Comparison of ENCODE assay signal across 27 cellular contexts in the genomic region with DNA sequence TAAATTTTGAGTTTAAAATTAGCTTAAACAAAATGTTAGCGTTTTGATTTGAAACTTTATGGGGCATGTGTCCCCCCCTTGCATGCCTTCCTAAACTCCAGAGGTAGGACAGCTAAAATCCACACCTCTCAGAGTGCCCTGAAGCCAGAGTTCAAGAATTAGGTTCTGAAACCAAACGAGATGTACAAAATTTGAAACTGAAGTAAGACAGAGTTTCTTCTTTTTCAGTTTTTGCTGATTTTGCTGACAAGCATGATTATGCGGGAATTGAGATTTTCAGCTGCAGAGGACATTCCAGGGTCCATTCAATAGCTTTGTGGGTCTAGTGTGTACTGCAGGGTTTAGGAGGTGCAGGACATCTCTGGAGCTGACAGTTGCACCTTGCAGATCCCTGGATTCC. TPM values are rescaled to one million over a fixed set of nuclear protein-coding genes. Genes with fewer than 3 reads are reported as not detected.
"Had no signal": no experiment of that assay in that cellular context is flagged by ENCODE, and none has a peak within 500 bp of the region (broad histone marks: within the 10 kb centered on the region; RNA-seq: fewer than 3 reads in every experiment).

No MANE protein-coding gene starts in this region.

- H3K27ac Mint-ChIP-seq: activated B cell treated with CpG ODN at 0.5 μM for 24 hours; activated CD4-positive, alpha-beta T cell treated with anti-CD3 and anti-CD28 coated beads, Interleukin-2, amount 10 ng/mL, durations not matched to agents 24 days and 14 days; activated CD8-positive, alpha-beta memory T cell treated with anti-CD3 and anti-CD28 coated beads, Interleukin-2, amount 10 ng/mL, durations not matched to agents 7 days and 5 days; activated naive CD4-positive, alpha-beta T cell treated with anti-CD3 and anti-CD28 coated beads, Interleukin-2, amount 50 U/mL, for 24 hours; activated T-cell treated with anti-CD3 and anti-CD28 coated beads, Interleukin-2, amount 50 U/mL, for 24 hours; activated T-helper 1 cell treated with anti-CD3 and anti-CD28 coated beads, Interleukin-12 subunit alpha, Interleukin-12 subunit beta, Interleukin-2, Interleukin-4 antibody, amounts not matched to agents 30 ng/mL and 10 ng/mL and 1 ng/mL, durations not matched to agents 14 hours and 24 hours and 36 hours; T-helper 17 cell had no signal

- H3K9me3 ChIP-seq: ascending aorta, body of pancreas, SJCRH30 had no signal

- H3K36me3 Mint-ChIP-seq: activated CD8-positive, alpha-beta memory T cell treated with anti-CD3 and anti-CD28 coated beads, Interleukin-2, amount 10 ng/mL, durations not matched to agents 7 days and 5 days; activated naive CD4-positive, alpha-beta T cell treated with anti-CD3 and anti-CD28 coated beads, Interleukin-2, amount 50 U/mL, for 24 hours had no signal

- H3K4me2 ChIP-seq: PC-9 had no signal

- H3K27me3 Mint-ChIP-seq: activated B cell treated with CpG ODN at 0.5 μM for 24 hours; activated CD4-positive, alpha-beta T cell treated with anti-CD3 and anti-CD28 coated beads, Interleukin-2, amount 10 ng/mL, durations not matched to agents 24 days and 14 days; activated CD8-positive, alpha-beta memory T cell treated with anti-CD3 and anti-CD28 coated beads, Interleukin-2, amount 10 ng/mL, durations not matched to agents 7 days and 5 days; activated naive CD4-positive, alpha-beta T cell treated with anti-CD3 and anti-CD28 coated beads, Interleukin-2, amount 50 U/mL, for 24 hours had no signal

- H3K9me3 Mint-ChIP-seq: activated B cell treated with CpG ODN at 0.5 μM for 24 hours; activated CD4-positive, alpha-beta T cell treated with anti-CD3 and anti-CD28 coated beads, Interleukin-2, amount 10 ng/mL, durations not matched to agents 24 days and 14 days; activated naive CD4-positive, alpha-beta T cell treated with anti-CD3 and anti-CD28 coated beads, Interleukin-2, amount 50 U/mL, for 24 hours; activated T-cell treated with anti-CD3 and anti-CD28 coated beads, Interleukin-2, amount 50 U/mL, for 24 hours; activated T-helper 1 cell treated with anti-CD3 and anti-CD28 coated beads, Interleukin-12 subunit alpha, Interleukin-12 subunit beta, Interleukin-2, Interleukin-4 antibody, amounts not matched to agents 30 ng/mL and 10 ng/mL and 1 ng/mL, durations not matched to agents 14 hours and 24 hours and 36 hours had no signal

- ATAC-seq: activated CD8-positive, alpha-beta memory T cell treated with anti-CD3 and anti-CD28 coated beads, Interleukin-2, amount 10 ng/mL, durations not matched to agents 7 days and 5 days; body of pancreas; Right ventricle myocardium inferior; T-helper 17 cell had no signal

- H3K27ac ChIP-seq: ascending aorta, body of pancreas, PC-9, SJCRH30 had no signal

- H2AFZ ChIP-seq: PC-9 had no signal

- H3K4me1 Mint-ChIP-seq: activated B cell treated with CpG ODN at 0.5 μM for 24 hours; activated CD4-positive, alpha-beta T cell treated with anti-CD3 and anti-CD28 coated beads, Interleukin-2, amount 10 ng/mL, durations not matched to agents 24 days and 14 days; activated CD8-positive, alpha-beta memory T cell treated with anti-CD3 and anti-CD28 coated beads, Interleukin-2, amount 10 ng/mL, durations not matched to agents 7 days and 5 days; activated naive CD4-positive, alpha-beta T cell treated with anti-CD3 and anti-CD28 coated beads, Interleukin-2, amount 50 U/mL, for 24 hours; T-helper 17 cell had no signal

- H3K36me3 ChIP-seq: ascending aorta, SJCRH30 had no signal

- H3K27me3 ChIP-seq: ascending aorta, body of pancreas, SJCRH30 had no signal

- H3K4me1 ChIP-seq: body of pancreas had no signal

- DNase-seq: activated B cell treated with CpG ODN at 0.5 μM for 24 hours; activated CD4-positive, alpha-beta T cell treated with anti-CD3 and anti-CD28 coated beads for 1 hour; activated CD4-positive, alpha-beta T cell treated with anti-CD3 and anti-CD28 coated beads, Interleukin-2, amount 10 ng/mL, durations not matched to agents 24 days and 14 days; activated CD4-positive, alpha-beta T cell treated with anti-CD3 and anti-CD28 coated beads, Interleukin-2, amount 50 U/mL, for 48 hours; activated CD8-positive, alpha-beta memory T cell treated with anti-CD3 and anti-CD28 coated beads, Interleukin-2, amount 10 ng/mL, durations not matched to agents 7 days and 5 days; activated effector memory CD4-positive, alpha-beta T cell treated with Interleukin-2 at 50 U/mL for 16 hours; activated naive CD4-positive, alpha-beta T cell; activated T-cell treated with anti-CD3 and anti-CD28 coated beads, Interleukin-2, amount 50 U/mL, for 24 hours; amniotic stem cell; body of pancreas; central memory CD4-positive, alpha-beta T cell; KBM-7; NCI-H1105; NCI-H1436; NCI-H187; NCI-H2081; NCI-H446; NCI-H524; PC-9; SJCRH30; T-helper 17 cell; T-helper 9 cell had no signal

- H3K4me3 Mint-ChIP-seq: activated B cell treated with CpG ODN at 0.5 μM for 24 hours; activated CD4-positive, alpha-beta T cell treated with anti-CD3 and anti-CD28 coated beads, Interleukin-2, amount 10 ng/mL, durations not matched to agents 24 days and 14 days; activated CD8-positive, alpha-beta memory T cell treated with anti-CD3 and anti-CD28 coated beads, Interleukin-2, amount 10 ng/mL, durations not matched to agents 7 days and 5 days; activated naive CD4-positive, alpha-beta T cell treated with anti-CD3 and anti-CD28 coated beads, Interleukin-2, amount 50 U/mL, for 24 hours; activated T-cell treated with anti-CD3 and anti-CD28 coated beads, Interleukin-2, amount 50 U/mL, for 24 hours; activated T-helper 1 cell treated with anti-CD3 and anti-CD28 coated beads, Interleukin-12 subunit alpha, Interleukin-12 subunit beta, Interleukin-2, Interleukin-4 antibody, amounts not matched to agents 30 ng/mL and 10 ng/mL and 1 ng/mL, durations not matched to agents 14 hours and 24 hours and 36 hours; T-helper 17 cell had no signal

- H3K4me3 ChIP-seq: ascending aorta, body of pancreas, PC-9, SJCRH30 had no signal

RNA-seq across cellular contexts. Expression of a gene that starts 17.1 kb away (rescaled TPM):
- total RNA-seq: activated B cell treated with CpG ODN at 0.5 μM for 24 hours; activated CD8-positive, alpha-beta memory T cell treated with anti-CD3 and anti-CD28 coated beads, Interleukin-2, amount 10 ng/mL, durations not matched to agents 7 days and 5 days; activated T-helper 1 cell treated with anti-CD3 and anti-CD28 coated beads, Interleukin-12 subunit alpha, Interleukin-12 subunit beta, Interleukin-2, Interleukin-4 antibody, amounts not matched to agents 30 ng/mL and 10 ng/mL and 1 ng/mL, durations not matched to agents 14 hours and 24 hours and 36 hours had no signal

RNA-seq across cellular contexts. Expression of a gene that starts 34.2 kb away (rescaled TPM):
- total RNA-seq: activated B cell treated with CpG ODN at 0.5 μM for 24 hours; activated CD4-positive, alpha-beta T cell treated with anti-CD3 and anti-CD28 coated beads, Interleukin-2, amount 10 ng/mL, durations not matched to agents 24 days and 14 days; activated T-helper 1 cell treated with anti-CD3 and anti-CD28 coated beads, Interleukin-12 subunit alpha, Interleukin-12 subunit beta, Interleukin-2, Interleukin-4 antibody, amounts not matched to agents 30 ng/mL and 10 ng/mL and 1 ng/mL, durations not matched to agents 14 hours and 24 hours and 36 hours; ascending aorta; body of pancreas; M059J; PC-9; Right ventricle myocardium inferior had no signal
